Comparison of ENCODE assay signal across 2 cellular contexts in genomic region chr18:8844721-8845148, GRCh38.
TF ChIP-seq lines count a peak whose summit lies in the region.

No MANE protein-coding gene starts in this region.

TF ChIP-seq in SK-N-SH, 30 proteins besides CTCF, POLR2A, EP300 and RAD21 (continued from another document):
- TF ChIP-seq ZBTB33 (IDR thresholded peaks at IDR 0.05; ENCODE audit: borderline replicate concordance, low read depth) (no peak), GABPA (IDR thresholded peaks at IDR 0.05; ENCODE audit: low read depth) (no peak), MXI1 (IDR thresholded peaks at IDR 0.05; ENCODE audit: low read depth, low read length) (no peak), TAF1 (IDR thresholded peaks at IDR 0.05; ENCODE audit: borderline replicate concordance, low read depth, low read length) (no peak), TEAD4 (IDR thresholded peaks at IDR 0.05; ENCODE audit: borderline replicate concordance, insufficient read depth) (no peak)
TF ChIP-seq in SK-N-SH: peak in this region for 0.

TF ChIP-seq in SK-N-SH treated with all-trans-retinoic acid at 6 μM for 48 hours, 23 proteins besides CTCF, POLR2A, EP300 and RAD21 (continued from another document):
- TF ChIP-seq ZNF8 (CRISPR knock-in tag; IDR thresholded peaks at IDR 0.05): no peak
- TF ChIP-seq ZNF70 (CRISPR knock-in tag; IDR thresholded peaks at IDR 0.05): no peak
- TF ChIP-seq ESRRG (CRISPR knock-in tag; IDR thresholded peaks at IDR 0.05): no peak
TF ChIP-seq in SK-N-SH treated with all-trans-retinoic acid at 6 μM for 48 hours: peak in this region for 0.
